In genomic region chr15:49621327-49622210, GRCh38 we compare ENCODE assay signal across 1 cellular context.
A peak's percentile ranks its signal among the peaks of the same experiment; 100 is the strongest.
TF ChIP-seq lines count a peak whose summit lies in the region.

No MANE protein-coding gene starts in this region.

TF ChIP-seq in IMR-90, 13 proteins besides CTCF, POLR2A, EP300 and RAD21:
- 0 out of 2 replicates have a peak, but pooled peaks have one; percentile 2 for TF ChIP-seq CEBPB (IDR thresholded peaks at IDR 0.05; ENCODE audit: low read depth, low read length)
- TF ChIP-seq SMC3 (IDR thresholded peaks at IDR 0.05; ENCODE audit: low read depth, low read length): no peak
